ENCODE assay signal across 1 cellular context in the genomic region with DNA sequence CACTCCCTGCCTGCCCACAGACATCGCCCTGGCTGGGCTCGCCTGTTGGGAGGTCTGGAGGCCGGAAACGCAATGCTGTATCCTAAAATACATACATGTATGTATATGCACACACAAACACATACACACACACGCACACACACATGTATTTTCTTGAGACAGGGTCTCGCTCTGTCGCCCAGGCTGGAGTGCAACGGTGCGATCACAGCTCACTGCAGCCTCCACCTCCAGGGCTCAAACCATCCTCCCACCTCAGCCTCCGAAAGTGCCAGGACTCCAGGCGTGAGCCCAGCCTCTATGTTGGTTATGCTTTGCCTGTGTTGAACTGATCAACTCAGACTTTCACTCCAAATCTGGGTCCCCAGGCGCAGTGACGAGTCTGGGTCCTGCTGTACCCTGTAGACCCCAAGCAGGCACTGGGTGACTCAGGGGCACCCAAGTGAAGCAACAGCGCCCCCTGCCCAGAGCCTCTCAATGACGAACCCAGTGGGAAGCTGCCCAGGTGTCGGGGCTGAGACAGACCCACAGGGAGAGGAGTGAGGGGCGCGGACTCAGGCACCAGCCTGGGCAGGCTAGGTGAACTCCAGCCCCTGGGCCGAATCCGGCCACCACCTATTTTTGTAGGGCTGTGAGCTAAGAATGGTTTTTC.
TF ChIP-seq lines count a peak whose summit lies in the region.

No MANE protein-coding gene starts in this region.

TF ChIP-seq in GM12878, 131 proteins besides CTCF, POLR2A, EP300 and RAD21:
- no peak for TF ChIP-seq RBBP5 (conservative IDR thresholded peaks at IDR 0.05)
- no peak for TF ChIP-seq SMARCA5 (IDR thresholded peaks at IDR 0.05)
